In the genomic region with DNA sequence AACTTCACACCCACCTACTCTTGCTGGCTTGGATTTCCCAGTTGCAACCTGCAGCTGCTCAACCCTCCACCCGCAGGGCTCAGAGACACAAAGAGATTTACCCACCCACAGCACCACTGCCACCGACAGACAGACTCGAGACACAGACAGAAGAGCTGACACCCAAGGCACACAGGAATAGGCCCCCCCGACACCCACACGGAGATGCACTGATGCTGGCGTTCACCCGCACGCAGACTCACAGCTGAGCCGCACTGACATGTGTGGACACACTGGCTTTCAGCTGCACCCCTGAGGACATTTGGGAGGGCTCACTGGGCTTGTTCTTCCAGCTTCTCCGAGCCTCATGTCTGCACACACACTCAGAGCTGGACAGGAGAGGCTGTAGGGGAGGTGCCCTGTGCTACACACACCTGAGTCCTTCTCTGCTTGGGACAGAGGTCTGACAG, we compare ENCODE assay signal across 1 cellular context.
TF ChIP-seq lines count a peak whose summit lies in the region.

No MANE protein-coding gene starts in this region.

TF ChIP-seq in HepG2, 621 proteins besides CTCF, POLR2A, EP300 and RAD21 (continued from another document):
- TF ChIP-seq, protein P1, sequence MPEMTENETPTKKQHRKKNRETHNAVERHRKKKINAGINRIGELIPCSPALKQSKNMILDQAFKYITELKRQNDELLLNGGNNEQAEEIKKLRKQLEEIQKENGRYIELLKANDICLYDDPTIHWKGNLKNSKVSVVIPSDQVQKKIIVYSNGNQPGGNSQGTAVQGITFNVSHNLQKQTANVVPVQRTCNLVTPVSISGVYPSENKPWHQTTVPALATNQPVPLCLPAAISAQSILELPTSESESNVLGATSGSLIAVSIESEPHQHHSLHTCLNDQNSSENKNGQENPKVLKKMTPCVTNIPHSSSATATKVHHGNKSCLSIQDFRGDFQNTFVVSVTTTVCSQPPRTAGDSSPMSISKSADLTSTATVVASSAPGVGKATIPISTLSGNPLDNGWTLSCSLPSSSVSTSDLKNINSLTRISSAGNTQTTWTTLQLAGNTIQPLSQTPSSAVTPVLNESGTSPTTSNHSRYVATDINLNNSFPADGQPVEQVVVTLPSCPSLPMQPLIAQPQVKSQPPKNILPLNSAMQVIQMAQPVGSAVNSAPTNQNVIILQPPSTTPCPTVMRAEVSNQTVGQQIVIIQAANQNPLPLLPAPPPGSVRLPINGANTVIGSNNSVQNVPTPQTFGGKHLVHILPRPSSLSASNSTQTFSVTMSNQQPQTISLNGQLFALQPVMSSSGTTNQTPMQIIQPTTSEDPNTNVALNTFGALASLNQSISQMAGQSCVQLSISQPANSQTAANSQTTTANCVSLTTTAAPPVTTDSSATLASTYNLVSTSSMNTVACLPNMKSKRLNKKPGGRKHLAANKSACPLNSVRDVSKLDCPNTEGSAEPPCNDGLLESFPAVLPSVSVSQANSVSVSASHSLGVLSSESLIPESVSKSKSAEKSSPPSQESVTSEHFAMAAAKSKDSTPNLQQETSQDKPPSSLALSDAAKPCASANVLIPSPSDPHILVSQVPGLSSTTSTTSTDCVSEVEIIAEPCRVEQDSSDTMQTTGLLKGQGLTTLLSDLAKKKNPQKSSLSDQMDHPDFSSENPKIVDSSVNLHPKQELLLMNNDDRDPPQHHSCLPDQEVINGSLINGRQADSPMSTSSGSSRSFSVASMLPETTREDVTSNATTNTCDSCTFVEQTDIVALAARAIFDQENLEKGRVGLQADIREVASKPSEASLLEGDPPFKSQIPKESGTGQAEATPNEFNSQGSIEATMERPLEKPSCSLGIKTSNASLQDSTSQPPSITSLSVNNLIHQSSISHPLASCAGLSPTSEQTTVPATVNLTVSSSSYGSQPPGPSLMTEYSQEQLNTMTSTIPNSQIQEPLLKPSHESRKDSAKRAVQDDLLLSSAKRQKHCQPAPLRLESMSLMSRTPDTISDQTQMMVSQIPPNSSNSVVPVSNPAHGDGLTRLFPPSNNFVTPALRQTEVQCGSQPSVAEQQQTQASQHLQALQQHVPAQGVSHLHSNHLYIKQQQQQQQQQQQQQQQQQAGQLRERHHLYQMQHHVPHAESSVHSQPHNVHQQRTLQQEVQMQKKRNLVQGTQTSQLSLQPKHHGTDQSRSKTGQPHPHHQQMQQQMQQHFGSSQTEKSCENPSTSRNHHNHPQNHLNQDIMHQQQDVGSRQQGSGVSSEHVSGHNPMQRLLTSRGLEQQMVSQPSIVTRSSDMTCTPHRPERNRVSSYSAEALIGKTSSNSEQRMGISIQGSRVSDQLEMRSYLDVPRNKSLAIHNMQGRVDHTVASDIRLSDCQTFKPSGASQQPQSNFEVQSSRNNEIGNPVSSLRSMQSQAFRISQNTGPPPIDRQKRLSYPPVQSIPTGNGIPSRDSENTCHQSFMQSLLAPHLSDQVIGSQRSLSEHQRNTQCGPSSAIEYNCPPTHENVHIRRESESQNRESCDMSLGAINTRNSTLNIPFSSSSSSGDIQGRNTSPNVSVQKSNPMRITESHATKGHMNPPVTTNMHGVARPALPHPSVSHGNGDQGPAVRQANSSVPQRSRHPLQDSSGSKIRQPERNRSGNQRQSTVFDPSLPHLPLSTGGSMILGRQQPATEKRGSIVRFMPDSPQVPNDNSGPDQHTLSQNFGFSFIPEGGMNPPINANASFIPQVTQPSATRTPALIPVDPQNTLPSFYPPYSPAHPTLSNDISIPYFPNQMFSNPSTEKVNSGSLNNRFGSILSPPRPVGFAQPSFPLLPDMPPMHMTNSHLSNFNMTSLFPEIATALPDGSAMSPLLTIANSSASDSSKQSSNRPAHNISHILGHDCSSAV (CRISPR knock-in tag; IDR thresholded peaks at IDR 0.05; ENCODE audit: borderline replicate concordance) = no peak
- no peak for TF ChIP-seq TRIM24 (CRISPR knock-in tag; IDR thresholded peaks at IDR 0.05)
- TF ChIP-seq ATF7-NPFF (CRISPR knock-in tag; IDR thresholded peaks at IDR 0.05; ENCODE audit: low read depth) = no peak
- 0 out of 2 replicates have a peak, but pooled peaks have one; percentile 11 for TF ChIP-seq PCBP1 (IDR thresholded peaks at IDR 0.05; ENCODE audit: borderline replicate concordance, low read depth, low read length)
- no peak for TF ChIP-seq GABPB1 (CRISPR knock-in tag; IDR thresholded peaks at IDR 0.05)
- TF ChIP-seq NBN (conservative IDR thresholded peaks at IDR 0.05) = no peak
- TF ChIP-seq, protein P2, sequence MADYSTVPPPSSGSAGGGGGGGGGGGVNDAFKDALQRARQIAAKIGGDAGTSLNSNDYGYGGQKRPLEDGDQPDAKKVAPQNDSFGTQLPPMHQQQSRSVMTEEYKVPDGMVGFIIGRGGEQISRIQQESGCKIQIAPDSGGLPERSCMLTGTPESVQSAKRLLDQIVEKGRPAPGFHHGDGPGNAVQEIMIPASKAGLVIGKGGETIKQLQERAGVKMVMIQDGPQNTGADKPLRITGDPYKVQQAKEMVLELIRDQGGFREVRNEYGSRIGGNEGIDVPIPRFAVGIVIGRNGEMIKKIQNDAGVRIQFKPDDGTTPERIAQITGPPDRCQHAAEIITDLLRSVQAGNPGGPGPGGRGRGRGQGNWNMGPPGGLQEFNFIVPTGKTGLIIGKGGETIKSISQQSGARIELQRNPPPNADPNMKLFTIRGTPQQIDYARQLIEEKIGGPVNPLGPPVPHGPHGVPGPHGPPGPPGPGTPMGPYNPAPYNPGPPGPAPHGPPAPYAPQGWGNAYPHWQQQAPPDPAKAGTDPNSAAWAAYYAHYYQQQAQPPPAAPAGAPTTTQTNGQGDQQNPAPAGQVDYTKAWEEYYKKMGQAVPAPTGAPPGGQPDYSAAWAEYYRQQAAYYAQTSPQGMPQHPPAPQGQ (CRISPR knock-in tag; IDR thresholded peaks at IDR 0.05; ENCODE audit: borderline replicate concordance) = no peak
- peak; percentile 75; the same call in 1 of the 2 replicates for TF ChIP-seq ZNF737 (CRISPR knock-in tag; IDR thresholded peaks at IDR 0.05; ENCODE audit: borderline replicate concordance)
- TF ChIP-seq ATM (IDR thresholded peaks at IDR 0.05; ENCODE audit: borderline replicate concordance) = no peak
- TF ChIP-seq MEIS2 (CRISPR knock-in tag; IDR thresholded peaks at IDR 0.05) = no peak
- TF ChIP-seq ZBTB42 (CRISPR knock-in tag; IDR thresholded peaks at IDR 0.05) = no peak
- TF ChIP-seq, protein P3, sequence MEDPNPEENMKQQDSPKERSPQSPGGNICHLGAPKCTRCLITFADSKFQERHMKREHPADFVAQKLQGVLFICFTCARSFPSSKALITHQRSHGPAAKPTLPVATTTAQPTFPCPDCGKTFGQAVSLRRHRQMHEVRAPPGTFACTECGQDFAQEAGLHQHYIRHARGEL (CRISPR knock-in tag; IDR thresholded peaks at IDR 0.05) = no peak
- TF ChIP-seq, protein P4, sequence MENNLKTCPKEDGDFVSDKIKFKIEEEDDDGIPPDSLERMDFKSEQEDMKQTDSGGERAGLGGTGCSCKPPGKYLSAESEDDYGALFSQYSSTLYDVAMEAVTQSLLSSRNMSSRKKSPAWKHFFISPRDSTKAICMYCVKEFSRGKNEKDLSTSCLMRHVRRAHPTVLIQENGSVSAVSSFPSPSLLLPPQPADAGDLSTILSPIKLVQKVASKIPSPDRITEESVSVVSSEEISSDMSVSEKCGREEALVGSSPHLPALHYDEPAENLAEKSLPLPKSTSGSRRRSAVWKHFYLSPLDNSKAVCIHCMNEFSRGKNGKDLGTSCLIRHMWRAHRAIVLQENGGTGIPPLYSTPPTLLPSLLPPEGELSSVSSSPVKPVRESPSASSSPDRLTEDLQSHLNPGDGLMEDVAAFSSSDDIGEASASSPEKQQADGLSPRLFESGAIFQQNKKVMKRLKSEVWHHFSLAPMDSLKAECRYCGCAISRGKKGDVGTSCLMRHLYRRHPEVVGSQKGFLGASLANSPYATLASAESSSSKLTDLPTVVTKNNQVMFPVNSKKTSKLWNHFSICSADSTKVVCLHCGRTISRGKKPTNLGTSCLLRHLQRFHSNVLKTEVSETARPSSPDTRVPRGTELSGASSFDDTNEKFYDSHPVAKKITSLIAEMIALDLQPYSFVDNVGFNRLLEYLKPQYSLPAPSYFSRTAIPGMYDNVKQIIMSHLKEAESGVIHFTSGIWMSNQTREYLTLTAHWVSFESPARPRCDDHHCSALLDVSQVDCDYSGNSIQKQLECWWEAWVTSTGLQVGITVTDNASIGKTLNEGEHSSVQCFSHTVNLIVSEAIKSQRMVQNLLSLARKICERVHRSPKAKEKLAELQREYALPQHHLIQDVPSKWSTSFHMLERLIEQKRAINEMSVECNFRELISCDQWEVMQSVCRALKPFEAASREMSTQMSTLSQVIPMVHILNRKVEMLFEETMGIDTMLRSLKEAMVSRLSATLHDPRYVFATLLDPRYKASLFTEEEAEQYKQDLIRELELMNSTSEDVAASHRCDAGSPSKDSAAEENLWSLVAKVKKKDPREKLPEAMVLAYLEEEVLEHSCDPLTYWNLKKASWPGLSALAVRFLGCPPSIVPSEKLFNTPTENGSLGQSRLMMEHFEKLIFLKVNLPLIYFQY (CRISPR knock-in tag; IDR thresholded peaks at IDR 0.05; ENCODE audit: borderline replicate concordance) = no peak
- TF ChIP-seq ZSCAN22 (CRISPR knock-in tag; IDR thresholded peaks at IDR 0.05) = 0 out of 2 replicates have a peak, but pooled peaks have one; percentile 12
- no peak for TF ChIP-seq NR2F6 (IDR thresholded peaks at IDR 0.05)
- TF ChIP-seq NR2F6 (CRISPR knock-in tag; IDR thresholded peaks at IDR 0.05) = no peak
- TF ChIP-seq, protein P5, sequence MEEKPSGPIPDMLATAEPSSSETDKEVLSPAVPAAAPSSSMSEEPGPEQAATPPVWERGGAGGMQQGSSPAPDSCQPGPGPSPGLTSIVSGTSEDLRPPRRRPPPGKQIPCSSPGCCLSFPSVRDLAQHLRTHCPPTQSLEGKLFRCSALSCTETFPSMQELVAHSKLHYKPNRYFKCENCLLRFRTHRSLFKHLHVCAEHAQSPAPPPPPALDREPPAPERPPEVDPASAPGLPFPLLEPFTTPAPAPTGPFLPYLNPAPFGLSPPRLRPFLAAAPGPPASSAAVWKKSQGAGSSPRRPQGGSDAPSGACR (CRISPR knock-in tag; IDR thresholded peaks at IDR 0.05) = no peak
- TF ChIP-seq ZNF143 (CRISPR knock-in tag; IDR thresholded peaks at IDR 0.05) = no peak
- TF ChIP-seq THAP11 (CRISPR knock-in tag; IDR thresholded peaks at IDR 0.05) = no peak
- TF ChIP-seq, protein P6, sequence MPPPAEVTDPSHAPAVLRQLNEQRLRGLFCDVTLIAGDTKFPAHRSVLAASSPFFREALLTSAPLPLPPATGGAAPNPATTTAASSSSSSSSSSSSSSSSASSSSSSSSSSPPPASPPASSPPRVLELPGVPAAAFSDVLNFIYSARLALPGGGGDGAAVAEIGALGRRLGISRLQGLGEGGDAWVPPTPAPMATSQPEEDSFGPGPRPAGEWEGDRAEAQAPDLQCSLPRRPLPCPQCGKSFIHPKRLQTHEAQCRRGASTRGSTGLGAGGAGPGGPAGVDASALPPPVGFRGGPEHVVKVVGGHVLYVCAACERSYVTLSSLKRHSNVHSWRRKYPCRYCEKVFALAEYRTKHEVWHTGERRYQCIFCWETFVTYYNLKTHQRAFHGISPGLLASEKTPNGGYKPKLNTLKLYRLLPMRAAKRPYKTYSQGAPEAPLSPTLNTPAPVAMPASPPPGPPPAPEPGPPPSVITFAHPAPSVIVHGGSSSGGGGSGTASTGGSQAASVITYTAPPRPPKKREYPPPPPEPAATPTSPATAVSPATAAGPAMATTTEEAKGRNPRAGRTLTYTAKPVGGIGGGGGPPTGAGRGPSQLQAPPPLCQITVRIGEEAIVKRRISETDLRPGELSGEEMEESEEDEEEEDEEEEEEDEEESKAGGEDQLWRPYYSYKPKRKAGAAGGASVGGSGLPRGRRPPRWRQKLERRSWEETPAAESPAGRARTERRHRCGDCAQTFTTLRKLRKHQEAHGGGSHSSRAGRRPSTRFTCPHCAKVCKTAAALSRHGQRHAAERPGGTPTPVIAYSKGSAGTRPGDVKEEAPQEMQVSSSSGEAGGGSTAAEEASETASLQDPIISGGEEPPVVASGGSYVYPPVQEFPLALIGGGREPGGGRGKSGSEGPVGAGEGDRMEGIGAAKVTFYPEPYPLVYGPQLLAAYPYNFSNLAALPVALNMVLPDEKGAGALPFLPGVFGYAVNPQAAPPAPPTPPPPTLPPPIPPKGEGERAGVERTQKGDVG (CRISPR knock-in tag; IDR thresholded peaks at IDR 0.05; ENCODE audit: borderline replicate concordance) = no peak
- TF ChIP-seq, protein P7, sequence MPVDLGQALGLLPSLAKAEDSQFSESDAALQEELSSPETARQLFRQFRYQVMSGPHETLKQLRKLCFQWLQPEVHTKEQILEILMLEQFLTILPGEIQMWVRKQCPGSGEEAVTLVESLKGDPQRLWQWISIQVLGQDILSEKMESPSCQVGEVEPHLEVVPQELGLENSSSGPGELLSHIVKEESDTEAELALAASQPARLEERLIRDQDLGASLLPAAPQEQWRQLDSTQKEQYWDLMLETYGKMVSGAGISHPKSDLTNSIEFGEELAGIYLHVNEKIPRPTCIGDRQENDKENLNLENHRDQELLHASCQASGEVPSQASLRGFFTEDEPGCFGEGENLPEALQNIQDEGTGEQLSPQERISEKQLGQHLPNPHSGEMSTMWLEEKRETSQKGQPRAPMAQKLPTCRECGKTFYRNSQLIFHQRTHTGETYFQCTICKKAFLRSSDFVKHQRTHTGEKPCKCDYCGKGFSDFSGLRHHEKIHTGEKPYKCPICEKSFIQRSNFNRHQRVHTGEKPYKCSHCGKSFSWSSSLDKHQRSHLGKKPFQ (CRISPR knock-in tag; IDR thresholded peaks at IDR 0.05; ENCODE audit: insufficient replicate concordance) = no peak
- no peak for TF ChIP-seq DNMT3B (CRISPR knock-in tag; conservative IDR thresholded peaks at IDR 0.05)
- TF ChIP-seq SOX6 (IDR thresholded peaks at IDR 0.05) = no peak
- TF ChIP-seq SOX6 (CRISPR knock-in tag; IDR thresholded peaks at IDR 0.05) = 0 out of 2 replicates have a peak, but pooled peaks have one; percentile 4
- no peak for TF ChIP-seq HNF4G (IDR thresholded peaks at IDR 0.05; ENCODE audit: borderline replicate concordance, low read depth, low read length)
- TF ChIP-seq HNF4G (CRISPR knock-in tag; IDR thresholded peaks at IDR 0.05; ENCODE audit: borderline replicate concordance, low read depth) = no peak
- TF ChIP-seq AHR (CRISPR knock-in tag; IDR thresholded peaks at IDR 0.05) = no peak
- TF ChIP-seq, protein P8, sequence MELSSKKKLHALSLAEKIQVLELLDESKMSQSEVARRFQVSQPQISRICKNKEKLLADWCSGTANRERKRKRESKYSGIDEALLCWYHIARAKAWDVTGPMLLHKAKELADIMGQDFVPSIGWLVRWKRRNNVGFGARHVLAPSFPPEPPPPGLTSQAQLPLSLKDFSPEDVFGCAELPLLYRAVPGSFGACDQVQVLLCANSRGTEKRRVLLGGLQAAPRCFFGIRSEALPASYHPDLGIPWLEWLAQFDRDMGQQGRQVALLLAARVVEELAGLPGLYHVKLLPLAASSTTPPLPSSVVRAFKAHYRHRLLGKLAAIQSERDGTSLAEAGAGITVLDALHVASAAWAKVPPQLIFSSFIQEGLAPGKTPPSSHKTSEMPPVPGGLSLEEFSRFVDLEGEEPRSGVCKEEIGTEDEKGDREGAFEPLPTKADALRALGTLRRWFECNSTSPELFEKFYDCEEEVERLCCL (CRISPR knock-in tag; IDR thresholded peaks at IDR 0.05; ENCODE audit: borderline replicate concordance) = no peak
- no peak for TF ChIP-seq HMG20B (CRISPR knock-in tag; conservative IDR thresholded peaks at IDR 0.05)
